Comparison of ENCODE assay signal across 27 cellular contexts in genomic region chr5:38579105-38579504, GRCh38. TPM values are rescaled to one million over a fixed set of nuclear protein-coding genes. Genes with fewer than 3 reads are reported as not detected.
"Had no signal": no experiment of that assay in that cellular context is flagged by ENCODE, and none has a peak within 500 bp of the region (broad histone marks: within the 10 kb centered on the region; RNA-seq: fewer than 3 reads in every experiment).

No MANE protein-coding gene starts in this region.

- H3K9me3 Mint-ChIP-seq: naive thymus-derived CD8-positive, alpha-beta T cell; natural killer cell treated with Interleukin-12 subunit alpha and Interleukin-12 subunit beta and Interleukin-15 and Interleukin-18, amount 100 ng/mL, for 72 hours; nephron progenitor cell; neural crest cell; stimulated activated effector memory CD8-positive, alpha-beta T cell treated with anti-CD3 and anti-CD28 coated beads, Interleukin-12 subunit alpha, Interleukin-12 subunit beta, amount 100 ng/mL, for 72 hours; stimulated activated naive B cell treated with anti-CD40 and anti-IgM and Interleukin-4, amounts not matched to agents 10 μg/mL and 1 μg/mL and 100 μg/mL, for 72 hours; stimulated activated naive CD8-positive, alpha-beta T cell treated with anti-CD3 and anti-CD28 coated beads, Interleukin-15, Interleukin-2, amounts not matched to agents 100 ng/mL and 50 ng/mL, for 24 hours; type B pancreatic cell had no signal

- H3K36me3 ChIP-seq: pancreas, right lobe of liver, sigmoid colon, stomach, suprapubic skin, tibial artery, transverse colon, upper lobe of right lung, uterus had no signal

- H3K27ac Mint-ChIP-seq: naive B cell; naive thymus-derived CD8-positive, alpha-beta T cell; natural killer cell treated with Interleukin-12 subunit alpha and Interleukin-12 subunit beta and Interleukin-15 and Interleukin-18, amount 100 ng/mL, for 72 hours; nephron progenitor cell; stimulated activated effector memory CD8-positive, alpha-beta T cell treated with anti-CD3 and anti-CD28 coated beads, Interleukin-12 subunit alpha, Interleukin-12 subunit beta, amount 100 ng/mL, for 72 hours; stimulated activated naive B cell treated with anti-CD40 and anti-IgM and Interleukin-4, amounts not matched to agents 10 μg/mL and 1 μg/mL and 100 μg/mL, for 72 hours; stimulated activated naive CD8-positive, alpha-beta T cell treated with anti-CD3 and anti-CD28 coated beads, Interleukin-15, Interleukin-2, amounts not matched to agents 100 ng/mL and 50 ng/mL, for 24 hours; type B pancreatic cell had no signal

- H3K9me3 ChIP-seq: pancreas, psoas muscle, right lobe of liver, sigmoid colon, stomach, suprapubic skin, testis, tibial artery, transverse colon, upper lobe of right lung, uterus had no signal

- DNase-seq: naive B cell; naive thymus-derived CD8-positive, alpha-beta T cell; nephron progenitor cell; pancreas; psoas muscle; right cardiac atrium; right lobe of liver; sigmoid colon; small intestine; stimulated activated CD4-positive, alpha-beta T cell treated with anti-CD3 and anti-CD28 coated beads, Interleukin-15, amount 100 ng/mL, for 24 hours; stimulated activated CD4-positive, alpha-beta T cell treated with anti-CD3 and anti-CD28 coated beads, Interleukin-2, amount 100 ng/mL, for 24 hours; stimulated activated CD4-positive, alpha-beta T cell treated with anti-CD3 and anti-CD28 coated beads, Interleukin-2, amount 100 ng/mL, for 48 hours; stimulated activated CD4-positive, alpha-beta T cell treated with anti-CD3 and anti-CD28 coated beads, Interleukin-4, amount 100 ng/mL, for 24 hours; stimulated activated naive B cell treated with anti-CD40 and anti-IgM and Interleukin-4, amounts not matched to agents 10 μg/mL and 1 μg/mL and 100 μg/mL, for 72 hours; stimulated activated naive CD4-positive, alpha-beta T cell treated with Interleukin-2 at 50 U/mL for 16 hours; stomach; testis; tibial artery; transverse colon; upper lobe of right lung; uterus had no signal

- ATAC-seq: naive thymus-derived CD8-positive, alpha-beta T cell; natural killer cell treated with Interleukin-12 subunit alpha and Interleukin-12 subunit beta and Interleukin-15 and Interleukin-18, amount 100 ng/mL, for 72 hours; pancreas; psoas muscle; right cardiac atrium; right lobe of liver; stimulated activated effector memory CD8-positive, alpha-beta T cell treated with anti-CD3 and anti-CD28 coated beads, Interleukin-12 subunit alpha, Interleukin-12 subunit beta, amount 100 ng/mL, for 72 hours; stimulated activated naive B cell treated with anti-CD40 and anti-IgM and Interleukin-4, amounts not matched to agents 10 μg/mL and 1 μg/mL and 100 μg/mL, for 72 hours; upper lobe of right lung had no signal

- H3K36me3 Mint-ChIP-seq: naive B cell; naive thymus-derived CD8-positive, alpha-beta T cell; natural killer cell treated with Interleukin-12 subunit alpha and Interleukin-12 subunit beta and Interleukin-15 and Interleukin-18, amount 100 ng/mL, for 72 hours; stimulated activated effector memory CD8-positive, alpha-beta T cell treated with anti-CD3 and anti-CD28 coated beads, Interleukin-12 subunit alpha, Interleukin-12 subunit beta, amount 100 ng/mL, for 72 hours; stimulated activated naive B cell treated with anti-CD40 and anti-IgM and Interleukin-4, amounts not matched to agents 10 μg/mL and 1 μg/mL and 100 μg/mL, for 72 hours; type B pancreatic cell had no signal

- H3K4me1 Mint-ChIP-seq: naive B cell had no signal

- H3K4me3 ChIP-seq: pancreas, psoas muscle, right lobe of liver, sigmoid colon, stomach, suprapubic skin, testis, tibial artery, transverse colon, upper lobe of right lung, uterus had no signal

- H3K27ac ChIP-seq: pancreas, psoas muscle, right lobe of liver, sigmoid colon, stomach, suprapubic skin, testis, tibial artery, transverse colon, upper lobe of right lung, uterus had no signal

- H3K4me3 Mint-ChIP-seq: naive B cell; naive thymus-derived CD8-positive, alpha-beta T cell; natural killer cell treated with Interleukin-12 subunit alpha and Interleukin-12 subunit beta and Interleukin-15 and Interleukin-18, amount 100 ng/mL, for 72 hours; nephron progenitor cell; neural crest cell; stimulated activated effector memory CD8-positive, alpha-beta T cell treated with anti-CD3 and anti-CD28 coated beads, Interleukin-12 subunit alpha, Interleukin-12 subunit beta, amount 100 ng/mL, for 72 hours; stimulated activated naive B cell treated with anti-CD40 and anti-IgM and Interleukin-4, amounts not matched to agents 10 μg/mL and 1 μg/mL and 100 μg/mL, for 72 hours; stimulated activated naive CD8-positive, alpha-beta T cell treated with anti-CD3 and anti-CD28 coated beads, Interleukin-15, Interleukin-2, amounts not matched to agents 100 ng/mL and 50 ng/mL, for 24 hours; type B pancreatic cell had no signal

- H3K4me1 ChIP-seq: right lobe of liver, sigmoid colon, testis, tibial artery, transverse colon, upper lobe of right lung, uterus had no signal

- H3K27me3 ChIP-seq: pancreas, right lobe of liver, sigmoid colon, stomach, suprapubic skin, testis, tibial artery, transverse colon, upper lobe of right lung, uterus had no signal

RNA-seq across cellular contexts. Expression of gene LIFR, which starts 22.7 kb away (rescaled TPM):
- total RNA-seq: naive thymus-derived CD8-positive, alpha-beta T cell; natural killer cell treated with Interleukin-12 subunit alpha and Interleukin-12 subunit beta and Interleukin-15 and Interleukin-18, amount 100 ng/mL, for 72 hours had no signal
